In genomic region chr2:32258242-32258641, GRCh38 we compare ENCODE assay signal across 18 cellular contexts. TPM values are rescaled to one million over a fixed set of nuclear protein-coding genes. Genes with fewer than 3 reads are reported as not detected.
DNase-seq lines count a peak whose midpoint lies in the region; ATAC-seq, FAIRE-seq and TF ChIP-seq lines count a peak whose summit lies in the region.
"Had no signal": no experiment of that assay in that cellular context is flagged by ENCODE, and none has a peak within 500 bp of the region (broad histone marks: within the 10 kb centered on the region; RNA-seq: fewer than 3 reads in every experiment).

No MANE protein-coding gene starts in this region.

- DNase-seq in SK-N-SH (no peak), Karpas-422 (no peak), H1 (ENCODE audit: low read depth in 1 of 2, low spot score in 2 of 2) (no peak), osteocyte (ENCODE audit: extremely low spot score, unreplicated experiment) (peak; percentile 25), SKM-1 treated with dmso at 0.1 percent for 144 hours (lab: John Stamatoyannopoulos, UW; ENCODE audit: unreplicated experiment) (no peak), COLO668 (lab: John Stamatoyannopoulos, UW; ENCODE audit: unreplicated experiment) (no peak)
- DNase-seq: CD8-positive, alpha-beta memory T cell; DMS 273 treated with DMSO at 0.1 percent for 48 hours; H7 had no signal

- H3K9ac ChIP-seq in SK-N-SH (no peak overlapping the region), Karpas-422 (ENCODE audit: low read length) (no peak overlapping the region), H1 (replicated peaks in 1 of 4; ENCODE audit: extremely low read depth in 1 of 4, low read depth in 3 of 4, low read length in 3 of 4) (no peak overlapping the region)

- no peaks in the 10 kb centered on the region for H3K4me1 ChIP-seq in SK-N-SH (ENCODE audit: control insufficient read depth in 1 of 2, insufficient read depth in 2 of 2, low read depth in 1 of 2, low read length in 1 of 2)
- peaks cover 10% of the 10 kb centered on the region for H3K4me1 ChIP-seq in Karpas-422 (ENCODE audit: low read length)
- H3K4me1 ChIP-seq in H1 (replicated peaks in 1 of 4; ENCODE audit: control insufficient read depth in 3 of 4, insufficient read depth in 4 of 4, low read length in 3 of 4), result no peaks in the 10 kb centered on the region

- no peaks in the 10 kb centered on the region for H3K36me3 ChIP-seq in SK-N-SH (replicated peaks in 1 of 2; ENCODE audit: control insufficient read depth in 1 of 2, insufficient read depth in 2 of 2, low read length in 1 of 2)
- H3K36me3 ChIP-seq in Karpas-422 (ENCODE audit: insufficient read depth, low read length), result no peaks in the 10 kb centered on the region
- H3K36me3 ChIP-seq in H1 (ENCODE audit: control insufficient read depth in 2 of 4, insufficient read depth in 4 of 4, low read length in 3 of 4), result no peaks in the 10 kb centered on the region

- H3K79me1 ChIP-seq in H1 (ENCODE audit: low read depth, low read length), result no peaks in the 10 kb centered on the region

- H2BK5ac ChIP-seq in H1 (ENCODE audit: low read depth, low read length), result no peak overlapping the region

- no peaks in the 10 kb centered on the region for H3K23me2 ChIP-seq in H1 (ENCODE audit: low read depth, low read length)

- H3K18ac ChIP-seq in H1 (ENCODE audit: extremely low read depth, low read length), result no peak overlapping the region

- TF ChIP-seq EP300 in SK-N-SH (IDR thresholded peaks at IDR 0.05; ENCODE audit: borderline replicate concordance in 1 of 2, low read depth in 1 of 2, low read length in 1 of 2) (no peak), H1 (IDR thresholded peaks at IDR 0.05; ENCODE audit: borderline replicate concordance in 1 of 2, low read depth in 2 of 2, low read length in 2 of 2) (no peak)

- H2AFZ ChIP-seq in SK-N-SH (ENCODE audit: low read depth) (peak overlapping the region; percentile 79; the same call in 1 of the 2 replicates), Karpas-422 (ENCODE audit: low read length) (0 out of 2 replicates have a peak overlapping the region, but pooled peaks have one; percentile 74), H1 (ENCODE audit: low read length) (peak overlapping the region; percentile 83; the same call in 1 of the 2 replicates)

- H3K9me3 Mint-ChIP-seq in osteocyte (ENCODE audit: unreplicated experiment), result no peaks in the 10 kb centered on the region

- POLR2A ChIA-PET in SK-N-SH (lab: Yijun Ruan, JAX), result interaction anchor here (0.6 kb wide), 1 partner anchor 263 kb away, joined by 3 read pairs; no protein-coding TSS in a partner anchor
- POLR2A ChIA-PET in H1 (lab: Charles Lee; ENCODE audit: partially characterized antibody), result interaction anchor here (0.6 to 1.7 kb wide), 2 partner anchors 9 to 93 kb away, joined by 3 read pairs; no protein-coding TSS in a partner anchor

- TF ChIP-seq CTCF in SK-N-SH (IDR thresholded peaks at IDR 0.05) (no peak), H1 (IDR thresholded peaks at IDR 0.05; ENCODE audit: control extremely low read depth in 1 of 3, insufficient read depth in 1 of 3, low read depth in 1 of 3, low read length in 3 of 3) (no peak), osteocyte (IDR thresholded peaks at IDR 0.05) (no peak)

- H3K4me2 ChIP-seq in SK-N-SH (no peak overlapping the region), Karpas-422 (ENCODE audit: low read depth, low read length, poor library complexity, severe bottlenecking) (no peak overlapping the region), H1 (ENCODE audit: insufficient read depth in 1 of 2, low read depth in 2 of 2, low read length in 2 of 2) (no peak overlapping the region)

- H3K27ac Mint-ChIP-seq in osteocyte (ENCODE audit: unreplicated experiment), result no peak overlapping the region
- H3K27ac Mint-ChIP-seq: CD8-positive, alpha-beta memory T cell had no signal

- TF ChIP-seq RAD21 in SK-N-SH (IDR thresholded peaks at IDR 0.05; ENCODE audit: low read length), result no peak
- TF ChIP-seq RAD21 in H1 (IDR thresholded peaks at IDR 0.05 in 1 of 2, conservative IDR thresholded peaks at IDR 0.05 in 1 of 2; ENCODE audit: low read depth in 2 of 2, low read length in 2 of 2), result no peak

- no peak overlapping the region for H4K5ac ChIP-seq in H1 (ENCODE audit: insufficient read length, low read depth, low read length)

- CTCF ChIA-PET in SK-N-SH (lab: Yijun Ruan, JAX), result no interaction called here
- CTCF ChIA-PET in H1 (lab: Charles Lee; ENCODE audit: partially characterized antibody), result interaction anchor here (1.1 kb wide), 1 partner anchor 14 kb away, joined by 5 read pairs; no protein-coding TSS in a partner anchor

- no peak overlapping the region for H3K14ac ChIP-seq in H1 (ENCODE audit: insufficient read length)

- no peaks in the 10 kb centered on the region for H3K36me3 Mint-ChIP-seq in osteocyte (ENCODE audit: unreplicated experiment)
- H3K36me3 Mint-ChIP-seq: CD8-positive, alpha-beta memory T cell had no signal

- H3F3A ChIP-seq in SK-N-SH (replicated peaks; ENCODE audit: insufficient read depth), result no peaks in the 10 kb centered on the region

- no peak overlapping the region for H3K4me3 Mint-ChIP-seq in osteocyte (ENCODE audit: unreplicated experiment)
- H3K4me3 Mint-ChIP-seq: CD8-positive, alpha-beta memory T cell had no signal

- no peak overlapping the region for H2AK5ac ChIP-seq in H1 (ENCODE audit: low read depth, low read length)

- H2BK12ac ChIP-seq in H1 (ENCODE audit: low read depth, low read length), result no peak overlapping the region

- H3K4me3 ChIP-seq in SK-N-SH (ENCODE audit: low read depth in 2 of 2, low read length in 1 of 2), result no peak overlapping the region
- no peak overlapping the region for H3K4me3 ChIP-seq in Karpas-422 (ENCODE audit: low read length)
- no peak overlapping the region for H3K4me3 ChIP-seq in H1 (ENCODE audit: extremely low read depth in 1 of 4, insufficient read depth in 2 of 4, low read depth in 3 of 4, low read length in 4 of 4)
- H3K4me3 ChIP-seq: GM12878 had no signal

- H3K23ac ChIP-seq in H1 (ENCODE audit: insufficient read length), result no peak overlapping the region

- FAIRE-seq in H1 (lab: Jason Lieb, UNC), result no peak
- FAIRE-seq: GM12878, GM18507 had no signal

- H3K27ac ChIP-seq in SK-N-SH (ENCODE audit: low read depth in 2 of 2, low read length in 1 of 2) (no peak overlapping the region), Karpas-422 (ENCODE audit: low read length) (no peak overlapping the region), H1 (ENCODE audit: low read depth, low read length) (no peak overlapping the region)
- H3K27ac ChIP-seq: 22Rv1 had no signal

- no peak overlapping the region for H4K91ac ChIP-seq in H1 (replicated peaks; ENCODE audit: insufficient read length, low read length)

- no peak overlapping the region for H4K8ac ChIP-seq in H1 (ENCODE audit: extremely low read depth, insufficient read depth, low read length)

- no peak overlapping the region for H3K4ac ChIP-seq in H1 (replicated peaks; ENCODE audit: insufficient read length, low read depth, low read length)

- H3K9me3 ChIP-seq in SK-N-SH (no peaks in the 10 kb centered on the region), Karpas-422 (ENCODE audit: low read length) (no peaks in the 10 kb centered on the region), H1 (ENCODE audit: insufficient read depth in 2 of 2, low read depth in 1 of 2, low read length in 1 of 2) (no peaks in the 10 kb centered on the region)

- no peak overlapping the region for H2BK15ac ChIP-seq in H1 (ENCODE audit: low read length)

- H2BK120ac ChIP-seq in H1 (replicated peaks; ENCODE audit: low read depth, low read length), result no peak overlapping the region

- no peak for ATAC-seq in SK-N-SH treated with all-trans-retinoic acid at 6 μM for 48 hours
- no peak for ATAC-seq in HG03521 (IDR thresholded peaks at IDR 0.05; ENCODE audit: unreplicated experiment)
- ATAC-seq: GM12878 had no signal

- no peak for TF ChIP-seq POLR2A in H1 (IDR thresholded peaks at IDR 0.05; ENCODE audit: control extremely low read depth in 1 of 2, low read depth in 2 of 2, low read length in 2 of 2)

- H4K20me1 ChIP-seq in SK-N-SH (ENCODE audit: insufficient read depth) (no peaks in the 10 kb centered on the region), Karpas-422 (ENCODE audit: insufficient read depth, low read depth, low read length) (no peaks in the 10 kb centered on the region), H1 (replicated peaks in 1 of 2; ENCODE audit: control insufficient read depth in 1 of 2, insufficient read depth in 2 of 2, low read length in 2 of 2) (no peaks in the 10 kb centered on the region)

- H3K27me3 ChIP-seq in SK-N-SH (ENCODE audit: insufficient read depth), result no peaks in the 10 kb centered on the region
- no peaks in the 10 kb centered on the region for H3K27me3 ChIP-seq in Karpas-422 (ENCODE audit: low read length)
- no peaks in the 10 kb centered on the region for H3K27me3 ChIP-seq in H1 (replicated peaks in 1 of 4; ENCODE audit: control insufficient read depth in 3 of 4, extremely low read depth in 1 of 4, insufficient read depth in 3 of 4, low read length in 3 of 4)

- H3K56ac ChIP-seq in H1 (replicated peaks; ENCODE audit: insufficient read length, low read depth, low read length), result no peak overlapping the region

- H3K9me2 ChIP-seq in SK-N-SH (no peaks in the 10 kb centered on the region), Karpas-422 (replicated peaks; ENCODE audit: insufficient read depth, low read length) (no peaks in the 10 kb centered on the region)

- H2BK20ac ChIP-seq in H1 (ENCODE audit: low read length), result no peak overlapping the region

- no peaks in the 10 kb centered on the region for H3K79me2 ChIP-seq in SK-N-SH (ENCODE audit: insufficient read depth)
- H3K79me2 ChIP-seq in Karpas-422 (ENCODE audit: low read length), result no peaks in the 10 kb centered on the region
- no peaks in the 10 kb centered on the region for H3K79me2 ChIP-seq in H1 (ENCODE audit: control insufficient read depth in 1 of 2, insufficient read depth in 2 of 2, low read length in 2 of 2)

- 75% methylated on average over 13 of the region's 13 CpGs for WGBS in SK-N-SH (ENCODE audit: low lambda C conversion rate)
- WGBS in H1 (ENCODE audit: extremely low coverage in 1 of 2, insufficient coverage in 1 of 2, insufficient read length in 1 of 2, insufficient replicate concordance in 2 of 2, low coverage in 1 of 2, low lambda C conversion rate in 2 of 2, missing lambda C conversion rate in 1 of 2), 2 experiments, result 85% methylated on average over 12 of the region's 13 CpGs; no CpG with 5 or more reads in 1 of the 2 experiments

- peaks cover 7% of the 10 kb centered on the region for H3K27me3 Mint-ChIP-seq in osteocyte (ENCODE audit: unreplicated experiment)

- no peaks in the 10 kb centered on the region for H3K4me1 Mint-ChIP-seq in osteocyte (ENCODE audit: unreplicated experiment)
- H3K4me1 Mint-ChIP-seq: CD8-positive, alpha-beta memory T cell had no signal

RNA-seq across cellular contexts. Expression of gene NLRC4, which starts 6.4 kb away (rescaled TPM):
- polyA plus RNA-seq in SK-N-SH (2012; rRNA removed) (0.02 TPM in 1 of 2 replicates, not detected in the other), H1 (2011; rRNA removed) (not detected in 2 replicates)
- not detected in 2 replicates for polyA plus RNA-seq in SK-N-SH (2012; cell fraction: cytosol; rRNA removed)
- polyA plus RNA-seq in SK-N-SH (2012; cell fraction: nucleus; rRNA removed), result not detected in 2 replicates
- 0.51 and 1.6 TPM in 2 replicates for total RNA-seq in Karpas-422 (2014; rRNA removed; shearing (Covaris generic); ENCODE audit: low replicate concordance)
- total RNA-seq in H1 (2021; fragmentation: NEBNext Ultra II Directional; extraction: Animal tissue kit (Norgen Biotek cat#: 25700)), result not detected in 2 replicates
- not detected for polyA plus RNA-seq in H1 (2011; cell fraction: cytosol; rRNA removed)
- not detected for polyA plus RNA-seq in H1 (2011; cell fraction: nucleus; rRNA removed)
- polyA plus RNA-seq in H1 (2012, experiment 1 of 2), result 0.08 to 0.40 TPM (median 0.16 TPM) in 4 replicates
- polyA plus RNA-seq in H1 (2012, experiment 2 of 2), result not detected
- polyA plus RNA-seq in H1 (2013, experiment 1 of 2), result not detected
- not detected for polyA plus RNA-seq in H1 (2013, experiment 2 of 2)
- not detected in 2 replicates for polyA minus RNA-seq in H1 (2011; rRNA and poly(A)+ RNA removed)
- not detected for polyA minus RNA-seq in H1 (2011; cell fraction: cytosol; rRNA and poly(A)+ RNA removed)
- not detected for polyA minus RNA-seq in H1 (2011; cell fraction: nucleus; rRNA and poly(A)+ RNA removed)
- total RNA-seq in osteocyte, result not detected in 2 replicates
- total RNA-seq: A673, G401, HT1080 had no signal
- polyA plus RNA-seq: BJ; CD8-positive, alpha-beta memory T cell had no signal

RNA-seq across cellular contexts. Expression of gene YIPF4, which starts 19.5 kb away (rescaled TPM):
- polyA plus RNA-seq in SK-N-SH (2012; rRNA removed) (3.2 and 3.5 TPM in 2 replicates), H1 (2011; rRNA removed) (1.5 and 2.9 TPM in 2 replicates)
- polyA plus RNA-seq in SK-N-SH (2012; cell fraction: cytosol; rRNA removed), result 7.2 and 11.8 TPM in 2 replicates
- polyA plus RNA-seq in SK-N-SH (2012; cell fraction: nucleus; rRNA removed), result 2.3 and 5.0 TPM in 2 replicates
- total RNA-seq in Karpas-422 (2014; rRNA removed; shearing (Covaris generic); ENCODE audit: low replicate concordance), result 18.5 and 95.3 TPM in 2 replicates
- 21.4 and 24.1 TPM in 2 replicates for total RNA-seq in H1 (2021; fragmentation: NEBNext Ultra II Directional; extraction: Animal tissue kit (Norgen Biotek cat#: 25700))
- 5.4 TPM for polyA plus RNA-seq in H1 (2011; cell fraction: cytosol; rRNA removed)
- polyA plus RNA-seq in H1 (2011; cell fraction: nucleus; rRNA removed), result 1.9 TPM
- 4.5 to 15.4 TPM (median 5.4 TPM) in 4 replicates for polyA plus RNA-seq in H1 (2012, experiment 1 of 2)
- 4.7 TPM for polyA plus RNA-seq in H1 (2012, experiment 2 of 2)
- polyA plus RNA-seq in H1 (2013, experiment 1 of 2), result 6.2 TPM
- 6.4 TPM for polyA plus RNA-seq in H1 (2013, experiment 2 of 2)
- 2.1 and 2.3 TPM in 2 replicates for polyA minus RNA-seq in H1 (2011; rRNA and poly(A)+ RNA removed)
- polyA minus RNA-seq in H1 (2011; cell fraction: cytosol; rRNA and poly(A)+ RNA removed), result 4.8 TPM
- polyA minus RNA-seq in H1 (2011; cell fraction: nucleus; rRNA and poly(A)+ RNA removed), result 5.5 TPM
- total RNA-seq in osteocyte, result 73.5 and 75.5 TPM in 2 replicates
